Comparison of ENCODE assay signal across 14 cellular contexts in genomic region chr1:119388450-119388849, GRCh38. TPM values are rescaled to one million over a fixed set of nuclear protein-coding genes. Genes with fewer than 3 reads are reported as not detected.
DNase-seq lines count a peak whose midpoint lies in the region; ATAC-seq and TF ChIP-seq lines count a peak whose summit lies in the region.
"Had no signal": no experiment of that assay in that cellular context is flagged by ENCODE, and none has a peak within 500 bp of the region (broad histone marks: within the 10 kb centered on the region; RNA-seq: fewer than 3 reads in every experiment).

No MANE protein-coding gene starts in this region.

- TF ChIP-seq POLR2A in right lobe of liver (IDR thresholded peaks at IDR 0.05): no peak

- POLR2A ChIA-PET in activated CD4-positive, alpha-beta memory T cell treated with anti-CD3 and anti-CD28 coated beads for 36 hours (lab: Charles Lee): no interaction called here

- no peaks in the 10 kb centered on the region for H3K9me3 Mint-ChIP-seq in GM23338
- H3K9me3 Mint-ChIP-seq in activated CD4-positive, alpha-beta memory T cell treated with anti-CD3 and anti-CD28 coated beads for 36 hours: no peaks in the 10 kb centered on the region
- H3K9me3 Mint-ChIP-seq: CD4-positive, alpha-beta T cell had no signal

- H3K27ac ChIP-seq in GM23338 (ENCODE audit: low read depth) (no peak overlapping the region), RWPE2 (ENCODE audit: poor library complexity, severe bottlenecking) (no peak overlapping the region), right lobe of liver (peak overlapping the region in 2 of 3 donors; percentile 59 to 63)
- H3K27ac ChIP-seq: GM23248 had no signal

- peaks cover 7% of the 10 kb centered on the region for H3K4me1 ChIP-seq in GM23338 (ENCODE audit: insufficient read depth)
- no peaks in the 10 kb centered on the region for H3K4me1 ChIP-seq in RWPE2 (ENCODE audit: insufficient read depth, poor library complexity, severe bottlenecking)
- H3K4me1 ChIP-seq in right lobe of liver: peaks cover 0 to 70% (median 35%) of the 10 kb centered on the region in 4 donors
- H3K4me1 ChIP-seq: BE2C had no signal

- no peaks in the 10 kb centered on the region for H3K27me3 Mint-ChIP-seq in GM23338 (ENCODE audit: insufficient read depth, low read depth, poor library complexity)
- peaks cover 4% of the 10 kb centered on the region for H3K27me3 Mint-ChIP-seq in activated CD4-positive, alpha-beta memory T cell treated with anti-CD3 and anti-CD28 coated beads for 36 hours

- 17% methylated on average over 1 of the region's 1 CpG for WGBS in right lobe of liver (ENCODE audit: insufficient coverage, low coverage, low lambda C conversion rate, missing lambda C conversion rate)

- H3K27ac Mint-ChIP-seq in GM23338: no peak overlapping the region
- no peak overlapping the region for H3K27ac Mint-ChIP-seq in activated CD4-positive, alpha-beta memory T cell treated with anti-CD3 and anti-CD28 coated beads for 36 hours
- H3K27ac Mint-ChIP-seq: CD4-positive, alpha-beta T cell had no signal

- peaks cover 9% of the 10 kb centered on the region for H3K9me2 ChIP-seq in GM23338 (ENCODE audit: insufficient read depth)

- H3K9me3 ChIP-seq in RWPE2 (ENCODE audit: severe bottlenecking) (no peaks in the 10 kb centered on the region), right lobe of liver (no peaks in the 10 kb centered on the region)
- H3K9me3 ChIP-seq: BE2C, Caco-2 had no signal

- H3K36me3 ChIP-seq in GM23338 (ENCODE audit: insufficient read depth) (no peaks in the 10 kb centered on the region), RWPE2 (ENCODE audit: low read depth) (no peaks in the 10 kb centered on the region), right lobe of liver (peaks cover 0 to 42% (median 8%) of the 10 kb centered on the region in 4 donors)
- H3K36me3 ChIP-seq: BE2C had no signal

- H3K27me3 ChIP-seq in GM23338 (ENCODE audit: insufficient read depth) (no peaks in the 10 kb centered on the region), RWPE2 (ENCODE audit: insufficient read depth, poor library complexity, severe bottlenecking) (peaks cover 8% of the 10 kb centered on the region), right lobe of liver (no peaks in the 10 kb centered on the region)
- H3K27me3 ChIP-seq: BE2C had no signal

- no peaks in the 10 kb centered on the region for H4K20me1 ChIP-seq in GM23338 (replicated peaks; ENCODE audit: insufficient read depth)

- H2AFZ ChIP-seq in GM23338: peak overlapping the region; percentile 75; the same call in 1 of the 2 replicates
- H2AFZ ChIP-seq: GM23248 had no signal

- DNase-seq in SIG-M5 treated with dmso at 0.1 percent for 504 hours (lab: John Stamatoyannopoulos, UW; ENCODE audit: unreplicated experiment) (peak; percentile 7), SIG-M5 (lab: John Stamatoyannopoulos, UW) (no peak), GM23338 (ENCODE audit: low spot score) (no peak), RWPE2 (ENCODE audit: low spot score) (no peak), right lobe of liver (no peak)
- DNase-seq in NK-92 treated with Interleukin-12 subunit alpha and Interleukin-12 subunit beta, amount 100 ng/mL, for 24 hours (lab: John Stamatoyannopoulos, UW): no peak
- no peak for DNase-seq in activated CD4-positive, alpha-beta memory T cell treated with anti-CD3 and anti-CD28 coated beads for 36 hours
- DNase-seq: ACHN; BE2C; C1 segment of cervical spinal cord; Caco-2; CD4-positive, alpha-beta T cell; GM23248 had no signal

- H3F3A ChIP-seq in GM23338 (replicated peaks; ENCODE audit: low read depth): no peaks in the 10 kb centered on the region

- no peaks in the 10 kb centered on the region for H3K36me3 Mint-ChIP-seq in GM23338 (ENCODE audit: low read depth)
- no peaks in the 10 kb centered on the region for H3K36me3 Mint-ChIP-seq in activated CD4-positive, alpha-beta memory T cell treated with anti-CD3 and anti-CD28 coated beads for 36 hours

- H3K4me3 ChIP-seq in GM23338: no peak overlapping the region
- no peak overlapping the region for H3K4me3 ChIP-seq in RWPE2 (ENCODE audit: severe bottlenecking)
- H3K4me3 ChIP-seq in right lobe of liver: no peak overlapping the region
- H3K4me3 ChIP-seq: GM23248 had no signal

- no peak for TF ChIP-seq CTCF in GM23338 (conservative IDR thresholded peaks at IDR 0.05; ENCODE audit: low read depth in 2 of 2)
- no peak for TF ChIP-seq CTCF in RWPE2 (IDR thresholded peaks at IDR 0.05; ENCODE audit: poor library complexity, severe bottlenecking)
- no peak for TF ChIP-seq CTCF in right lobe of liver (IDR thresholded peaks at IDR 0.05)

- H3K4me1 Mint-ChIP-seq in GM23338: peaks cover 9% of the 10 kb centered on the region
- H3K4me1 Mint-ChIP-seq in activated CD4-positive, alpha-beta memory T cell treated with anti-CD3 and anti-CD28 coated beads for 36 hours (ENCODE audit: low read depth): no peaks in the 10 kb centered on the region

- CTCF ChIA-PET in activated CD4-positive, alpha-beta memory T cell treated with anti-CD3 and anti-CD28 coated beads for 36 hours (lab: Charles Lee): no interaction called here

- no peaks in the 10 kb centered on the region for H3K79me2 ChIP-seq in GM23338 (replicated peaks; ENCODE audit: insufficient read depth)

- ATAC-seq in GM23338: peak; percentile 23; the same call in 1 of the 3 replicates
- peak; percentile 19; the same call in 1 of the 3 replicates for ATAC-seq in RWPE2 (ENCODE audit: low read depth)
- ATAC-seq in right lobe of liver: peak; percentile 41 to 78 (median 70)
- ATAC-seq: HCT116 had no signal

- H3K4me2 ChIP-seq in GM23338: 0 out of 2 replicates have a peak overlapping the region, but pooled peaks have one; percentile 7

- intact Hi-C loops in right lobe of liver (cut with DNase I): no loop called here
- intact Hi-C loops in activated CD4-positive, alpha-beta memory T cell treated with anti-CD3 and anti-CD28 coated beads for 36 hours (cut with micrococcal nuclease): no loop called here

- no peak overlapping the region for H3K4me3 Mint-ChIP-seq in GM23338
- H3K4me3 Mint-ChIP-seq in activated CD4-positive, alpha-beta memory T cell treated with anti-CD3 and anti-CD28 coated beads for 36 hours: no peak overlapping the region
- H3K4me3 Mint-ChIP-seq: CD4-positive, alpha-beta T cell had no signal

TF ChIP-seq in GM23338, 12 proteins besides CTCF, POLR2A, EP300 and RAD21 (continues in another document):
- no peak for TF ChIP-seq ETS1 (IDR thresholded peaks at IDR 0.05)
- TF ChIP-seq JUNB (IDR thresholded peaks at IDR 0.05; ENCODE audit: unreplicated experiment): no peak
- no peak for TF ChIP-seq EZH2phosphoT487 (IDR thresholded peaks at IDR 0.05; ENCODE audit: unreplicated experiment)
- TF ChIP-seq ZNF331 (CRISPR knock-in tag; IDR thresholded peaks at IDR 0.05; ENCODE audit: low read depth): no peak
- no peak for TF ChIP-seq STAT1 (IDR thresholded peaks at IDR 0.05; ENCODE audit: unreplicated experiment)

RNA-seq across cellular contexts. Expression of gene HAO2, which starts 19.9 kb away (rescaled TPM):
- not detected in 2 replicates for total RNA-seq in GM23338 (2014; rRNA removed; shearing (Covaris generic))
- polyA plus RNA-seq in GM23338 (2016; fragmentation: Nextera tagmentation; extraction: Ambion mirVana): not detected in 2 replicates
- total RNA-seq in right lobe of liver: 100 to 1,000 TPM in 3 of 6 experiments, 10 to 100 TPM in 3; 33.9 to 282 (median 99.3) TPM
- total RNA-seq in activated CD4-positive, alpha-beta memory T cell treated with anti-CD3 and anti-CD28 coated beads for 36 hours: not detected
- total RNA-seq: CD4-positive, alpha-beta T cell; GM23248 had no signal
- polyA plus RNA-seq: GM23248 had no signal

RNA-seq across cellular contexts. Expression of gene HSD3B2, which starts 26.5 kb away (rescaled TPM):
- total RNA-seq in GM23338 (2014; rRNA removed; shearing (Covaris generic)): not detected in 2 replicates
- polyA plus RNA-seq in GM23338 (2016; fragmentation: Nextera tagmentation; extraction: Ambion mirVana): not detected in 2 replicates
- total RNA-seq in right lobe of liver: under 1 TPM in 1 of 6 experiments, not detected in 5; 0.49 TPM
- not detected for total RNA-seq in activated CD4-positive, alpha-beta memory T cell treated with anti-CD3 and anti-CD28 coated beads for 36 hours
- total RNA-seq: Caco-2; CD4-positive, alpha-beta T cell; GM23248 had no signal
- polyA plus RNA-seq: GM23248 had no signal

Comparison
In these comparisons a context has a peak if more than half of its experiments do, and no peak if none do; other contexts are left out.
1. ATAC-seq: peak in every context shown above with its lines; median percentile 70 in right lobe of liver; 23 in GM23338; 19 in RWPE2.
2. H3K27ac ChIP-seq: peak in right lobe of liver (2 of 3); none in GM23338 (single experiment) and RWPE2 (single experiment).
3. RNA of gene HAO2, which starts 19.9 kb away (total RNA-seq): 33.9 to 282 TPM in right lobe of liver; not detected in GM23338 and not detected in activated CD4-positive, alpha-beta memory T cell treated with anti-CD3 and anti-CD28 coated beads for 36 hours; every median in the first group is over 10 times any median in the second.